In genomic region chr4:88881227-88881569, GRCh38 we compare ENCODE assay signal across 23 cellular contexts.
DNase-seq lines count a peak whose midpoint lies in the region; ATAC-seq and TF ChIP-seq lines count a peak whose summit lies in the region.
"Had no signal": no experiment of that assay in that cellular context is flagged by ENCODE, and none has a peak within 500 bp of the region (broad histone marks: within the 10 kb centered on the region; RNA-seq: fewer than 3 reads in every experiment).

No MANE protein-coding gene starts in this region.

- H3K9me3 ChIP-seq in left ventricle myocardium inferior (replicated peaks) = peaks cover 3% of the 10 kb centered on the region
- no peaks in the 10 kb centered on the region for H3K9me3 ChIP-seq in right atrium auricular region
- H3K9me3 ChIP-seq in sigmoid colon = no peaks in the 10 kb centered on the region
- H3K9me3 ChIP-seq: esophagus squamous epithelium, gastroesophageal sphincter, MG63 had no signal

- H3K4me3 ChIP-seq in left ventricle myocardium inferior (no peak overlapping the region), right atrium auricular region (no peak overlapping the region), sigmoid colon (no peak overlapping the region)
- H3K4me3 ChIP-seq: coronary artery, esophagus squamous epithelium, gastroesophageal sphincter, MG63 had no signal

- no peak for ATAC-seq in activated CD8-positive, alpha-beta memory T cell treated with anti-CD3 and anti-CD28 coated beads, Interleukin-2, amount 10 ng/mL, durations not matched to agents 7 days and 5 days
- ATAC-seq: activated T-cell treated with anti-CD3 and anti-CD28 coated beads, Interleukin-2, amount 50 U/mL, for 72 hours; gastroesophageal sphincter; stimulated activated effector memory CD8-positive, alpha-beta T cell treated with anti-CD3 and anti-CD28 coated beads, Interleukin-12 subunit alpha, Interleukin-12 subunit beta, amount 100 ng/mL, for 72 hours had no signal

- no peak for TF ChIP-seq CTCF in left ventricle myocardium inferior (IDR thresholded peaks at IDR 0.05; ENCODE audit: borderline replicate concordance)
- TF ChIP-seq CTCF in right atrium auricular region (IDR thresholded peaks at IDR 0.05) = no peak
- TF ChIP-seq CTCF in glutamatergic neuron (IDR thresholded peaks at IDR 0.05; ENCODE audit: partially characterized antibody, unreplicated experiment) = no peak
- TF ChIP-seq CTCF in sigmoid colon (IDR thresholded peaks at IDR 0.05) = no peak

- DNase-seq in left ventricle myocardium inferior = no peak
- no peak for DNase-seq in right atrium auricular region (ENCODE audit: low spot score)
- DNase-seq in RPMI7951 (ENCODE audit: low read depth) = peak; percentile 36
- DNase-seq in glutamatergic neuron = no peak
- no peak for DNase-seq in sigmoid colon
- DNase-seq in posterior cingulate gyrus = no peak
- DNase-seq in activated CD8-positive, alpha-beta memory T cell treated with anti-CD3 and anti-CD28 coated beads, Interleukin-2, amount 50 U/mL, for 48 hours = no peak
- DNase-seq in activated CD8-positive, alpha-beta memory T cell treated with anti-CD3 and anti-CD28 coated beads, Interleukin-2, amount 10 ng/mL, durations not matched to agents 7 days and 5 days = no peak
- DNase-seq: activated CD4-positive, alpha-beta T cell treated with anti-CD3 and anti-CD28 coated beads for 4 hours; activated naive CD4-positive, alpha-beta T cell treated with anti-CD3 and anti-CD28 coated beads for 36 hours; activated T-cell treated with anti-CD3 and anti-CD28 coated beads, Interleukin-2, amount 50 U/mL, for 72 hours; DMS53; esophagus squamous epithelium; GF-D8; H7; hypothalamus; MG63; NCI-H1417 treated with DMSO at 0.1 percent for 48 hours; small intestine had no signal

- H3K27ac ChIP-seq in left ventricle myocardium inferior (replicated peaks) (peak overlapping the region; percentile 22), right atrium auricular region (no peak overlapping the region), sigmoid colon (peak overlapping the region in 3 of 4 donors; percentile 18 to 31 (median 24))
- H3K27ac ChIP-seq: coronary artery, esophagus squamous epithelium, gastroesophageal sphincter had no signal

- intact Hi-C loops in left ventricle myocardium inferior (cut with micrococcal nuclease) (no loop called here), sigmoid colon (cut with DNase I) (no loop called here), posterior cingulate gyrus (cut with DNase I) (no loop called here)

- CTCF ChIA-PET in activated CD8-positive, alpha-beta memory T cell treated with anti-CD3 and anti-CD28 coated beads, Interleukin-2, amount 10 ng/mL, durations not matched to agents 7 days and 5 days (lab: Charles Lee) = no interaction called here

- WGBS in sigmoid colon, 2 donors = 41 to 54% methylated on average over 2 of the region's 2 CpGs

- H3K4me1 ChIP-seq in left ventricle myocardium inferior (no peaks in the 10 kb centered on the region), right atrium auricular region (no peaks in the 10 kb centered on the region), sigmoid colon (peaks cover 0 to 17% (median 5%) of the 10 kb centered on the region in 4 donors)
- H3K4me1 ChIP-seq: esophagus squamous epithelium had no signal

- H3K9me3 Mint-ChIP-seq in glutamatergic neuron (ENCODE audit: unreplicated experiment) = peaks cover 2% of the 10 kb centered on the region
- no peaks in the 10 kb centered on the region for H3K9me3 Mint-ChIP-seq in activated CD8-positive, alpha-beta memory T cell treated with anti-CD3 and anti-CD28 coated beads, Interleukin-2, amount 10 ng/mL, durations not matched to agents 7 days and 5 days (ENCODE audit: low read depth)
- H3K9me3 Mint-ChIP-seq: activated naive CD4-positive, alpha-beta T cell treated with anti-CD3 and anti-CD28 coated beads for 36 hours; activated T-cell treated with anti-CD3 and anti-CD28 coated beads, Interleukin-2, amount 50 U/mL, for 72 hours; stimulated activated effector memory CD8-positive, alpha-beta T cell treated with anti-CD3 and anti-CD28 coated beads, Interleukin-12 subunit alpha, Interleukin-12 subunit beta, amount 100 ng/mL, for 72 hours had no signal

- no peaks in the 10 kb centered on the region for H3K27me3 ChIP-seq in left ventricle myocardium inferior (ENCODE audit: low read depth)
- no peaks in the 10 kb centered on the region for H3K27me3 ChIP-seq in right atrium auricular region
- no peaks in the 10 kb centered on the region for H3K27me3 ChIP-seq in sigmoid colon
- H3K27me3 ChIP-seq: esophagus squamous epithelium, gastroesophageal sphincter, MG63 had no signal

- peaks cover 7% of the 10 kb centered on the region for H3K36me3 Mint-ChIP-seq in glutamatergic neuron (ENCODE audit: unreplicated experiment)
- H3K36me3 Mint-ChIP-seq in activated CD8-positive, alpha-beta memory T cell treated with anti-CD3 and anti-CD28 coated beads, Interleukin-2, amount 10 ng/mL, durations not matched to agents 7 days and 5 days = no peaks in the 10 kb centered on the region
- H3K36me3 Mint-ChIP-seq: stimulated activated effector memory CD8-positive, alpha-beta T cell treated with anti-CD3 and anti-CD28 coated beads, Interleukin-12 subunit alpha, Interleukin-12 subunit beta, amount 100 ng/mL, for 72 hours had no signal

- H3K36me3 ChIP-seq in left ventricle myocardium inferior (no peaks in the 10 kb centered on the region), right atrium auricular region (no peaks in the 10 kb centered on the region), sigmoid colon (no peaks in the 10 kb centered on the region)
- H3K36me3 ChIP-seq: esophagus squamous epithelium, gastroesophageal sphincter, MG63 had no signal

- peaks cover 3% of the 10 kb centered on the region for H3K27me3 Mint-ChIP-seq in glutamatergic neuron (ENCODE audit: unreplicated experiment)
- H3K27me3 Mint-ChIP-seq in activated CD8-positive, alpha-beta memory T cell treated with anti-CD3 and anti-CD28 coated beads, Interleukin-2, amount 10 ng/mL, durations not matched to agents 7 days and 5 days = peaks cover 14% of the 10 kb centered on the region

- no peak for TF ChIP-seq POLR2A in sigmoid colon (IDR thresholded peaks at IDR 0.05)

- H3K4me1 Mint-ChIP-seq in glutamatergic neuron (ENCODE audit: low read depth, unreplicated experiment) = peaks cover 12% of the 10 kb centered on the region
- H3K4me1 Mint-ChIP-seq in activated CD8-positive, alpha-beta memory T cell treated with anti-CD3 and anti-CD28 coated beads, Interleukin-2, amount 10 ng/mL, durations not matched to agents 7 days and 5 days = no peaks in the 10 kb centered on the region
- H3K4me1 Mint-ChIP-seq: stimulated activated effector memory CD8-positive, alpha-beta T cell treated with anti-CD3 and anti-CD28 coated beads, Interleukin-12 subunit alpha, Interleukin-12 subunit beta, amount 100 ng/mL, for 72 hours had no signal

- peak overlapping the region; percentile 80 for H3K27ac Mint-ChIP-seq in glutamatergic neuron (ENCODE audit: unreplicated experiment)
- no peak overlapping the region for H3K27ac Mint-ChIP-seq in activated CD8-positive, alpha-beta memory T cell treated with anti-CD3 and anti-CD28 coated beads, Interleukin-2, amount 10 ng/mL, durations not matched to agents 7 days and 5 days
- H3K27ac Mint-ChIP-seq: activated naive CD4-positive, alpha-beta T cell treated with anti-CD3 and anti-CD28 coated beads for 36 hours; activated T-cell treated with anti-CD3 and anti-CD28 coated beads, Interleukin-2, amount 50 U/mL, for 72 hours; stimulated activated effector memory CD8-positive, alpha-beta T cell treated with anti-CD3 and anti-CD28 coated beads, Interleukin-12 subunit alpha, Interleukin-12 subunit beta, amount 100 ng/mL, for 72 hours; T-helper 1 cell treated with Interleukin-12 subunit alpha and Interleukin-12 subunit beta and Interleukin-4 antibody, amounts not matched to agents 30 μg/mL and 1 μg/mL, for 36 hours had no signal

- no peak for TF ChIP-seq EP300 in sigmoid colon (IDR thresholded peaks at IDR 0.05)

- peak overlapping the region; percentile 59 for H3K4me3 Mint-ChIP-seq in glutamatergic neuron (ENCODE audit: unreplicated experiment)
- no peak overlapping the region for H3K4me3 Mint-ChIP-seq in activated CD8-positive, alpha-beta memory T cell treated with anti-CD3 and anti-CD28 coated beads, Interleukin-2, amount 10 ng/mL, durations not matched to agents 7 days and 5 days
- H3K4me3 Mint-ChIP-seq: activated naive CD4-positive, alpha-beta T cell treated with anti-CD3 and anti-CD28 coated beads for 36 hours; activated T-cell treated with anti-CD3 and anti-CD28 coated beads, Interleukin-2, amount 50 U/mL, for 72 hours; stimulated activated effector memory CD8-positive, alpha-beta T cell treated with anti-CD3 and anti-CD28 coated beads, Interleukin-12 subunit alpha, Interleukin-12 subunit beta, amount 100 ng/mL, for 72 hours; T-helper 1 cell treated with Interleukin-12 subunit alpha and Interleukin-12 subunit beta and Interleukin-4 antibody, amounts not matched to agents 30 μg/mL and 1 μg/mL, for 36 hours had no signal

Comparison
In these comparisons a context has a peak if more than half of its experiments do, and no peak if none do; other contexts are left out.
1. H3K27ac ChIP-seq: peak in left ventricle myocardium inferior (single experiment) and sigmoid colon (3 of 4); none in right atrium auricular region (0 of 2).